ENCODE assay signal across 11 cellular contexts in the genomic region with DNA sequence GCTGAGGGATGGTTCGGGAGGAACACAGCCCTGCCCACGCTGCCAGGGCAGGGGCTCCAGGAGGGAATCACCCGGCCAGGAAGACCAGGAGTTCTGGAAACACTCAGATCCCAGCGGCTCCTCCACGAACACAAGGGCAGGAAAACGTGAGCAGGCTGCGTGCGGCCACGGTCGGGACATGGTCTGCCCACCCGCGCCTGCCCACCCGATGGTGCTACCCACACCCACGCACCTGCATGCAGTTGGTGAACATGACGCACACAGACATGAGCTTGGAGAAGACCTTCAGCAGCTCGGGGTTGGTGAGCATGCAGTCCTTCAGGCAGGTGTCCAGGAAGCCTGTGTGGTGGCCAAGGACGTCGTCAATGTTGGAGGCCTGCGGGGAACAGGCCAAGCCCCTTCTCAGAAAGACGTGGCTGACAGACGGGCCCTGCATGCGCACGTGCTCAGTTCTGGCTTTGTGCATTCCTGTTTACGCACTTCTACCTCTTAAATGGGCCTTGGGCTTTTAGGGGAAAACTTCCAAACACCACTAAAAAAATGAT. TPM values are rescaled to one million over a fixed set of nuclear protein-coding genes. Genes with fewer than 3 reads are reported as not detected.
"Had no signal": no experiment of that assay in that cellular context is flagged by ENCODE, and none has a peak within 500 bp of the region (broad histone marks: within the 10 kb centered on the region; RNA-seq: fewer than 3 reads in every experiment).

No MANE protein-coding gene starts in this region.

- H2AFZ ChIP-seq: GM23248 had no signal

- DNase-seq: GM23248, GOT3, H7, HFFc6, KBM-7 had no signal

- H3K27ac Mint-ChIP-seq: HFFc6 had no signal

- H3K4me3 ChIP-seq: GM23248, HAP-1 had no signal

- H3K4me1 ChIP-seq: HAP-1 had no signal

- H3K9me3 ChIP-seq: HAP-1 had no signal

- FAIRE-seq: HepG2 had no signal

- H3K9me3 Mint-ChIP-seq: HFFc6 had no signal

- ATAC-seq: HCT116, HepG2 had no signal

- H3K27ac ChIP-seq: GM23248, HL-60 had no signal

- H3K9ac ChIP-seq: GM23248 had no signal

- H3K4me3 Mint-ChIP-seq: HFFc6 had no signal

RNA-seq across cellular contexts. Expression of a gene that starts 6.2 kb away (rescaled TPM):
- polyA plus RNA-seq: GM23248 had no signal

RNA-seq across cellular contexts. Expression of a gene that starts 45.3 kb away (rescaled TPM):
- total RNA-seq: GM23248, H4, HepG2, HFFc6 had no signal
- polyA plus RNA-seq: GM23248, HepG2 had no signal

RNA-seq across cellular contexts. Expression of a gene that starts 52.9 kb away (rescaled TPM):
- total RNA-seq: GM23248, H4, HepG2, HFFc6, HT1080 had no signal
- polyA plus RNA-seq: GM23248, HepG2 had no signal
